36 cellular contexts compared by ENCODE assay signal in genomic region chr9:110479481-110479880, GRCh38.
"Had no signal": no experiment of that assay in that cellular context is flagged by ENCODE, and none has a peak within 500 bp of the region (broad histone marks: within the 10 kb centered on the region; RNA-seq: fewer than 3 reads in every experiment).

No MANE protein-coding gene starts in this region.

- DNase-seq: Karpas-422, Kasumi-1, MG63, MM.1S, MV-4-11, NCI-H1048, NCI-H1092, NCI-H1092 treated with DMSO at 0.1 percent for 48 hours, NCI-H1105, NCI-H1105 treated with DMSO at 0.1 percent for 48 hours, NCI-H1417, NCI-H1417 treated with DMSO at 0.1 percent for 48 hours, NCI-H1436, NCI-H1436 treated with DMSO at 0.1 percent for 48 hours, NCI-H146, NCI-H1694, NCI-H1694 treated with DMSO at 0.1 percent for 48 hours, NCI-H187, NCI-H187 treated with DMSO at 0.1 percent for 48 hours, NCI-H1930, NCI-H2029, NCI-H2029 treated with DMSO at 0.1 percent for 48 hours, NCI-H2081, NCI-H2081 treated with DMSO at 0.1 percent for 48 hours, NCI-H2107, NCI-H2171, NCI-H2171 treated with DMSO at 0.1 percent for 48 hours, NCI-H2227 treated with DMSO at 0.1 percent for 48 hours, NCI-H226, NCI-H345, NCI-H446, NCI-H446 treated with DMSO at 0.1 percent for 48 hours, NCI-H510A, NCI-H510A treated with DMSO at 0.1 percent for 48 hours, NCI-H524, NCI-H524 treated with DMSO at 0.1 percent for 48 hours had no signal
